8 cellular contexts compared by ENCODE assay signal in the genomic region with DNA sequence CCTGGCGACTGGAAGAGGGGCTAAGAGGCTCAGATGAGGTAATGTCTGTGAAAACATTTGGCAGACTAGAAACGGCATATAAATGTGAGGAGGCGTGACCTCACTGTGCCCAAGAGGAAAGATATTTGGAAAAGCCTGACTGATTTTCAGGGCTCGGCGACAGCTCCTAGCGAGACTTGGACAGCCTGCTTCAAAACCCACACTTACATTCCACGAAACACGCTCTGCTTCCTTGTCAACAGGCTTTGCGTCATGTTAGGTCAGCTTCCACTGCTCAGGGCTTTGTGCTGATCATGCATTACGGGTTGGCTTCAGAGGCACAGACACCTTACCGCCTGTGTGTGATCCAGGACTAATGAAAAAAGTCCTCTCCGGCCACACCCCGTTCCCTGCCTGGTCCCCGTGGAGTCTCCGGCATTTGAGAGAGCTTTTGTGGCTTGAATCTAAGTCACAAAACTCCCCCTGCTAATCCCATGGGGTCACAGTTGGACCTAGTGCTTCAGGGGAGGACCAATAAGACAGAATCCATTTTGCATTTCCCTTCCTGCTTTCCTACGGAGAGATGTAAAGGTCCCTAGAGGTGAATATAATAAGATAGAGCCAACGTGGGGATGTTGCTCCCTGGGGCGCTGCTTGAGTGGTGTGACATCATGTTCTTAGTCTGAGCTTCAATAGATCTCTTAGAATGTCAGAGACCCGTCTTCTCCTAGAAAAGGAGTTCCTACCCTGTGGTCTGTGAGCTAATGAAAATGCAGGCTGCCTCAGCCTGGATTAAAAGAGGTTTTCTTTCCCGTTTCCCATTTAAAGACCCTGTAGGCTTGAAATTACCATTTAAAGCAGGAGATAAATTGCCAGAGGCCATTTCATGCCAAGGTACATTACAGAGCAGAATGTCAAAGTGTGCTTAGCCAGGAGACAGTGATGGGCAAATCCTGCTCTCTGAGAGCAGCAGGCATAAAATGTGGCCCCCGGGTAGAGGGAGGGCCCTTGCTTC. TPM values are rescaled to one million over a fixed set of nuclear protein-coding genes. Genes with fewer than 3 reads are reported as not detected.
DNase-seq lines count a peak whose midpoint lies in the region; ATAC-seq, FAIRE-seq and TF ChIP-seq lines count a peak whose summit lies in the region.

No MANE protein-coding gene starts in this region.

- ATAC-seq in upper lobe of left lung (ENCODE audit: low FRiP score in 2 of 2) (peak; percentile 71 to 90), GM18519 (IDR thresholded peaks at IDR 0.05; ENCODE audit: low FRiP score, unreplicated experiment) (no peak)

- H3K79me1 ChIP-seq in H1 (ENCODE audit: low read depth, low read length), result no peaks in the 10 kb centered on the region

- H4K91ac ChIP-seq in H1 (replicated peaks; ENCODE audit: insufficient read length, low read length), result peak overlapping the region; percentile 96

- POLR2A ChIA-PET in H1 (lab: Charles Lee; ENCODE audit: partially characterized antibody), result interaction anchor here (0.7 to 3.4 kb wide), 8 partner anchors 10 to 515 kb away, joined by 3 to 22 read pairs (median 3); partner anchors contain the start of genes FGFBP3 and TNKS2

- H2BK15ac ChIP-seq in H1 (ENCODE audit: low read length), result peak overlapping the region; percentile 84; the same call in 1 of the 2 replicates

- TF ChIP-seq EP300 in H1 (IDR thresholded peaks at IDR 0.05; ENCODE audit: borderline replicate concordance in 1 of 2, low read depth in 2 of 2, low read length in 2 of 2) (no peak), upper lobe of left lung (IDR thresholded peaks at IDR 0.05) (no peak)

- H2BK20ac ChIP-seq in H1 (ENCODE audit: low read length), result peak overlapping the region; percentile 94; the same call in 1 of the 2 replicates

- peak overlapping the region; percentile 46 to 52; a peak in 3 of 4 replicates for H3K4me2 ChIP-seq in H1 (ENCODE audit: insufficient read depth in 1 of 2, low read depth in 2 of 2, low read length in 2 of 2)

- peak overlapping the region; percentile 77 for H2BK5ac ChIP-seq in H1 (ENCODE audit: low read depth, low read length)

- DNase-seq in NCI-H1436 (lab: John Stamatoyannopoulos, UW) (peak; percentile 46), NCI-H1436 treated with DMSO at 0.1 percent for 48 hours (lab: John Stamatoyannopoulos, UW) (no peak), H1 (ENCODE audit: low read depth in 1 of 2, low spot score in 2 of 2) (no peak), medulla oblongata (ENCODE audit: extremely low spot score) (peak; percentile 38), upper lobe of left lung (peak in 1 of 2 donors; percentile 59), MG63 (no peak), NCI-H1048 (lab: John Stamatoyannopoulos, UW) (no peak)

- H2AFZ ChIP-seq in H1 (ENCODE audit: low read length), result peak overlapping the region; percentile 45; the same call in 1 of the 2 replicates

- H4K8ac ChIP-seq in H1 (ENCODE audit: extremely low read depth, insufficient read depth, low read length), result no peak overlapping the region; the same call in 1 of the 2 replicates

- no peaks in the 10 kb centered on the region for H3K23me2 ChIP-seq in H1 (ENCODE audit: low read depth, low read length)

- WGBS in H1 (ENCODE audit: extremely low coverage in 1 of 2, insufficient coverage in 1 of 2, insufficient read length in 1 of 2, insufficient replicate concordance in 2 of 2, low coverage in 1 of 2, low lambda C conversion rate in 2 of 2, missing lambda C conversion rate in 1 of 2), 2 experiments, result 35% methylated on average over 21 of the region's 21 CpGs; no CpG with 5 or more reads in 1 of the 2 experiments
- WGBS in upper lobe of left lung, 2 donors, result 45 to 50% methylated on average over 17 to 21 of the region's 21 CpGs

- H3K36me3 ChIP-seq in H1 (ENCODE audit: control insufficient read depth in 2 of 4, insufficient read depth in 4 of 4, low read length in 3 of 4) (no peaks in the 10 kb centered on the region), upper lobe of left lung (no peaks in the 10 kb centered on the region), MG63 (no peaks in the 10 kb centered on the region)

- peak overlapping the region in 2 of 4 experiments; percentile 5 to 14; a peak in 3 of 7 replicates for H3K9ac ChIP-seq in H1 (replicated peaks in 1 of 4; ENCODE audit: extremely low read depth in 1 of 4, low read depth in 3 of 4, low read length in 3 of 4)

- TF ChIP-seq RAD21 in H1 (IDR thresholded peaks at IDR 0.05 in 1 of 2, conservative IDR thresholded peaks at IDR 0.05 in 1 of 2; ENCODE audit: low read depth in 2 of 2, low read length in 2 of 2), result no peak

- no peaks in the 10 kb centered on the region for H3K9me3 ChIP-seq in H1 (ENCODE audit: insufficient read depth in 2 of 2, low read depth in 1 of 2, low read length in 1 of 2)
- no peaks in the 10 kb centered on the region for H3K9me3 ChIP-seq in upper lobe of left lung
- no peaks in the 10 kb centered on the region for H3K9me3 ChIP-seq in MG63

- H3K4me1 ChIP-seq in H1 (replicated peaks in 1 of 4; ENCODE audit: control insufficient read depth in 3 of 4, insufficient read depth in 4 of 4, low read length in 3 of 4) (peaks cover 11 to 39% (median 33%) of the 10 kb centered on the region in 4 experiments), upper lobe of left lung (peaks cover 10 to 17% (median 13%) of the 10 kb centered on the region in 4 donors)

- peak overlapping the region; percentile 72 for H2BK12ac ChIP-seq in H1 (ENCODE audit: low read depth, low read length)

- peak; percentile 81 for FAIRE-seq in H1 (lab: Jason Lieb, UNC)

- CTCF ChIA-PET in H1 (lab: Charles Lee; ENCODE audit: partially characterized antibody), result interaction anchor here (1.3 to 3.0 kb wide), 3 partner anchors 18 to 28 kb away, joined by 3 to 10 read pairs (median 3); partner anchors contain the start of gene FGFBP3

- no peak for TF ChIP-seq POLR2A in H1 (IDR thresholded peaks at IDR 0.05; ENCODE audit: control extremely low read depth in 1 of 2, low read depth in 2 of 2, low read length in 2 of 2)
- TF ChIP-seq POLR2A in upper lobe of left lung (IDR thresholded peaks at IDR 0.05), result no peak

- H3K4me3 ChIP-seq in H1 (ENCODE audit: extremely low read depth in 1 of 4, insufficient read depth in 2 of 4, low read depth in 3 of 4, low read length in 4 of 4), result peak overlapping the region in 2 of 4 experiments; percentile 7 to 19; a peak in 6 of 8 replicates
- H3K4me3 ChIP-seq in upper lobe of left lung, result peak overlapping the region in 1 of 4 donors; percentile 9
- no peak overlapping the region for H3K4me3 ChIP-seq in MG63

- peak overlapping the region; percentile 98 for H3K14ac ChIP-seq in H1 (ENCODE audit: insufficient read length)

- peak overlapping the region; percentile 61 for H4K5ac ChIP-seq in H1 (ENCODE audit: insufficient read length, low read depth, low read length)

- H3K27me3 ChIP-seq in H1 (replicated peaks in 1 of 4; ENCODE audit: control insufficient read depth in 3 of 4, extremely low read depth in 1 of 4, insufficient read depth in 3 of 4, low read length in 3 of 4), result no peaks in the 10 kb centered on the region
- H3K27me3 ChIP-seq in upper lobe of left lung, result no peaks in the 10 kb centered on the region
- no peaks in the 10 kb centered on the region for H3K27me3 ChIP-seq in MG63

- H3K56ac ChIP-seq in H1 (replicated peaks; ENCODE audit: insufficient read length, low read depth, low read length), result peak overlapping the region; percentile 62

- no peak for TF ChIP-seq CTCF in H1 (IDR thresholded peaks at IDR 0.05; ENCODE audit: control extremely low read depth in 1 of 3, insufficient read depth in 1 of 3, low read depth in 1 of 3, low read length in 3 of 3)
- TF ChIP-seq CTCF in upper lobe of left lung (IDR thresholded peaks at IDR 0.05), result no peak

- H3K27ac ChIP-seq in H1 (ENCODE audit: low read depth, low read length) (peak overlapping the region; percentile 51; the same call in 1 of the 2 replicates), upper lobe of left lung (no peak overlapping the region)

- peak overlapping the region; percentile 55 for H2AK5ac ChIP-seq in H1 (ENCODE audit: low read depth, low read length)

- peak overlapping the region; percentile 96 for H3K4ac ChIP-seq in H1 (replicated peaks; ENCODE audit: insufficient read length, low read depth, low read length)

- no peaks in the 10 kb centered on the region for H3K79me2 ChIP-seq in H1 (ENCODE audit: control insufficient read depth in 1 of 2, insufficient read depth in 2 of 2, low read length in 2 of 2)

- peak overlapping the region; percentile 64 for H3K18ac ChIP-seq in H1 (ENCODE audit: extremely low read depth, low read length)

- H2BK120ac ChIP-seq in H1 (replicated peaks; ENCODE audit: low read depth, low read length), result peak overlapping the region; percentile 99

- H4K20me1 ChIP-seq in H1 (replicated peaks in 1 of 2; ENCODE audit: control insufficient read depth in 1 of 2, insufficient read depth in 2 of 2, low read length in 2 of 2), result no peaks in the 10 kb centered on the region

- no peak overlapping the region for H3K23ac ChIP-seq in H1 (ENCODE audit: insufficient read length)

TF ChIP-seq in H1, 55 proteins besides CTCF, POLR2A, EP300 and RAD21 (continues in another document):
- TF ChIP-seq MAFK (IDR thresholded peaks at IDR 0.05; ENCODE audit: low read depth, low read length) (peak; percentile 44; the same call in 1 of the 2 replicates), NANOG (IDR thresholded peaks at IDR 0.05; ENCODE audit: insufficient read depth, low read depth, low read length, poor library complexity, severe bottlenecking) (no peak)

RNA-seq across cellular contexts. Expression of gene FGFBP3, which starts 25.4 kb away (rescaled TPM):
- 115 and 120 TPM in 2 replicates for total RNA-seq in H1 (2021; fragmentation: NEBNext Ultra II Directional; extraction: Animal tissue kit (Norgen Biotek cat#: 25700))
- 54.6 and 55.8 TPM in 2 replicates for polyA plus RNA-seq in H1 (2011; rRNA removed)
- 53.2 TPM for polyA plus RNA-seq in H1 (2011; cell fraction: cytosol; rRNA removed)
- polyA plus RNA-seq in H1 (2011; cell fraction: nucleus; rRNA removed), result 32.4 TPM
- 128 to 197 TPM (median 154 TPM) in 4 replicates for polyA plus RNA-seq in H1 (2012, experiment 1 of 2)
- 79.1 TPM for polyA plus RNA-seq in H1 (2012, experiment 2 of 2)
- polyA plus RNA-seq in H1 (2013, experiment 1 of 2), result 168 TPM
- 221 TPM for polyA plus RNA-seq in H1 (2013, experiment 2 of 2)
- 14.3 and 15.7 TPM in 2 replicates for polyA minus RNA-seq in H1 (2011; rRNA and poly(A)+ RNA removed)
- polyA minus RNA-seq in H1 (2011; cell fraction: cytosol; rRNA and poly(A)+ RNA removed), result 34.3 TPM
- 20.6 TPM for polyA minus RNA-seq in H1 (2011; cell fraction: nucleus; rRNA and poly(A)+ RNA removed)
- total RNA-seq in upper lobe of left lung, result 1 to 10 TPM; 1.0 to 1.6 (median 1.3) TPM
- not detected in 2 replicates for total RNA-seq in MG63 (2014; rRNA removed; shearing (Covaris generic); ENCODE audit: low replicate concordance)

RNA-seq across cellular contexts. Expression of gene BTAF1, which starts 39.7 kb away (rescaled TPM):
- 39.1 TPM in 2 replicates for total RNA-seq in H1 (2021; fragmentation: NEBNext Ultra II Directional; extraction: Animal tissue kit (Norgen Biotek cat#: 25700))
- 15.6 and 24.5 TPM in 2 replicates for polyA plus RNA-seq in H1 (2011; rRNA removed)
- polyA plus RNA-seq in H1 (2011; cell fraction: cytosol; rRNA removed), result 25.1 TPM
- 47.2 TPM for polyA plus RNA-seq in H1 (2011; cell fraction: nucleus; rRNA removed)
- polyA plus RNA-seq in H1 (2012, experiment 1 of 2), result 23.6 to 36.2 TPM (median 28.7 TPM) in 4 replicates
- 1.3 TPM for polyA plus RNA-seq in H1 (2012, experiment 2 of 2)
- 29.6 TPM for polyA plus RNA-seq in H1 (2013, experiment 1 of 2)
- polyA plus RNA-seq in H1 (2013, experiment 2 of 2), result 25.3 TPM
- 57.3 and 92.2 TPM in 2 replicates for polyA minus RNA-seq in H1 (2011; rRNA and poly(A)+ RNA removed)
- 28.8 TPM for polyA minus RNA-seq in H1 (2011; cell fraction: cytosol; rRNA and poly(A)+ RNA removed)
- 95.1 TPM for polyA minus RNA-seq in H1 (2011; cell fraction: nucleus; rRNA and poly(A)+ RNA removed)
- total RNA-seq in upper lobe of left lung, result 10 to 100 TPM; 22.0 to 68.1 (median 32.9) TPM
- 10.1 and 11.4 TPM in 2 replicates for total RNA-seq in MG63 (2014; rRNA removed; shearing (Covaris generic); ENCODE audit: low replicate concordance)

Comparison
In these comparisons a context has a peak if more than half of its experiments do, and no peak if none do; other contexts are left out.
1. DNase-seq: peak in NCI-H1436 (single experiment) and medulla oblongata (single experiment); none in NCI-H1436 treated with DMSO at 0.1 percent for 48 hours (single experiment), H1 (0 of 2), MG63 (single experiment) and NCI-H1048 (single experiment).
2. RNA of gene FGFBP3, which starts 25.4 kb away (total RNA-seq): 115 to 120 TPM in H1; 1.0 to 1.6 TPM in upper lobe of left lung and not detected in MG63; every median in the first group is over 10 times any median in the second.